19 cellular contexts compared by ENCODE assay signal in the genomic region with DNA sequence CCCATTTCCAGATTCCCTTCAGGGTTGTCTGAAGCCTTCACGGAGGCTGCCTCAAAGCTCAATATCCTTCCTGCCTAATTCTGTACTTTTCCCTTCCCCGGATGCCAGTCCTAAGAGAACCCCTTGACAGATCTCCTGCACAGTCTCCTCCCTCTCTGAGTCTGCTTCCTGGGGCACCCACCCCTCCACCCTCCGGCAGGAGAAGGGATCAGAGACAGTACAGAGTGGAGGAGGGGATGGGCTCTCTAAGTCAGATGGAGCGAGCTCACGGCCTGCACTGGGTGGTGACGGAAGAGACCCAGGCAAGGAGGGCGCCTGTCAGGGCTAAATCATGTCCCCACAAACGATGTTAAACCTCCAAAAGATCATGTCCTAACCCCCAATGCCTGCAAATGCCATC. TPM values are rescaled to one million over a fixed set of nuclear protein-coding genes. Genes with fewer than 3 reads are reported as not detected.
A peak's percentile ranks its signal among the peaks of the same experiment; 100 is the strongest.
DNase-seq lines count a peak whose midpoint lies in the region; ATAC-seq lines count a peak whose summit lies in the region.
"Had no signal": no experiment of that assay in that cellular context is flagged by ENCODE, and none has a peak within 500 bp of the region (broad histone marks: within the 10 kb centered on the region; RNA-seq: fewer than 3 reads in every experiment).

No MANE protein-coding gene starts in this region.

- no peak overlapping the region for H2AK5ac ChIP-seq in mesendoderm (ENCODE audit: low read length)

- no peak overlapping the region for H3K18ac ChIP-seq in mesendoderm (ENCODE audit: low read length)

- H3K27me3 ChIP-seq in mesendoderm (ENCODE audit: insufficient read depth, low read length, poor library complexity): no peaks in the 10 kb centered on the region
- H3K27me3 ChIP-seq: breast epithelium had no signal

- no peaks in the 10 kb centered on the region for H3K9me3 Mint-ChIP-seq in activated T-cell treated with anti-CD3 and anti-CD28 coated beads, Interleukin-2, amount 50 U/mL, for 72 hours
- no peaks in the 10 kb centered on the region for H3K9me3 Mint-ChIP-seq in activated CD4-positive, alpha-beta memory T cell treated with anti-CD3 and anti-CD28 coated beads, Interleukin-2, amount 10 ng/mL, durations not matched to agents 7 days and 5 days
- H3K9me3 Mint-ChIP-seq in stimulated activated naive CD8-positive, alpha-beta T cell treated with anti-CD3 and anti-CD28 coated beads, Interleukin-15, amount 100 ng/mL, for 72 hours: no peaks in the 10 kb centered on the region

- no peak for ATAC-seq in activated T-cell treated with anti-CD3 and anti-CD28 coated beads, Interleukin-2, amount 50 U/mL, for 72 hours (replicated peaks in 1 of 2)
- peak; percentile 13 for ATAC-seq in stimulated activated naive CD8-positive, alpha-beta T cell treated with anti-CD3 and anti-CD28 coated beads, Interleukin-15, amount 100 ng/mL, for 72 hours
- no peak for ATAC-seq in HG02840 (IDR thresholded peaks at IDR 0.05; ENCODE audit: low FRiP score, unreplicated experiment)
- ATAC-seq in GM18502 (IDR thresholded peaks at IDR 0.05; ENCODE audit: poor library complexity, unreplicated experiment): no peak
- no peak for ATAC-seq in HG03457 (IDR thresholded peaks at IDR 0.05; ENCODE audit: unreplicated experiment)
- ATAC-seq: gastrocnemius medialis, right cardiac atrium, Right ventricle myocardium inferior, upper lobe of right lung had no signal

- DNase-seq in activated T-cell treated with anti-CD3 and anti-CD28 coated beads, Interleukin-2, amount 50 U/mL, for 72 hours: no peak
- no peak for DNase-seq in activated T-cell treated with anti-CD3 and anti-CD28 coated beads for 4 hours
- no peak for DNase-seq in activated CD4-positive, alpha-beta memory T cell treated with anti-CD3 and anti-CD28 coated beads, Interleukin-2, amount 10 ng/mL, durations not matched to agents 7 days and 5 days
- no peak for DNase-seq in mesendoderm
- DNase-seq in stimulated activated naive CD8-positive, alpha-beta T cell treated with anti-CD3 and anti-CD28 coated beads, Interleukin-15, amount 100 ng/mL, for 72 hours: no peak
- DNase-seq: gastrocnemius medialis, Karpas-422, midbrain, NCI-H1092 treated with DMSO at 0.1 percent for 48 hours, NCI-H2107, NCI-H524 treated with DMSO at 0.1 percent for 48 hours, right cardiac atrium, upper lobe of right lung, WERI-Rb-1 had no signal

- no peak overlapping the region for H3K27ac ChIP-seq in mesendoderm (ENCODE audit: low read depth, low read length)
- H3K27ac ChIP-seq: breast epithelium, gastrocnemius medialis, upper lobe of right lung, WERI-Rb-1 had no signal

- CTCF ChIA-PET in activated CD4-positive, alpha-beta memory T cell treated with anti-CD3 and anti-CD28 coated beads, Interleukin-2, amount 10 ng/mL, durations not matched to agents 7 days and 5 days (lab: Charles Lee): interaction anchor here (0.9 to 7.1 kb wide), 10 partner anchors 9 to 226 kb away, joined by 3 to 126 read pairs (median 12); no protein-coding TSS in a partner anchor

- H3K27ac Mint-ChIP-seq in activated T-cell treated with anti-CD3 and anti-CD28 coated beads, Interleukin-2, amount 50 U/mL, for 72 hours: peak overlapping the region; percentile 78
- H3K27ac Mint-ChIP-seq in activated CD4-positive, alpha-beta memory T cell treated with anti-CD3 and anti-CD28 coated beads, Interleukin-2, amount 10 ng/mL, durations not matched to agents 7 days and 5 days: peak overlapping the region; percentile 96
- peak overlapping the region; percentile 81 to 94 for H3K27ac Mint-ChIP-seq in stimulated activated naive CD8-positive, alpha-beta T cell treated with anti-CD3 and anti-CD28 coated beads, Interleukin-15, amount 100 ng/mL, for 72 hours

- no peaks in the 10 kb centered on the region for H3K79me2 ChIP-seq in mesendoderm (ENCODE audit: control insufficient read depth, insufficient read depth, low read length)

- H3K4me3 Mint-ChIP-seq in activated T-cell treated with anti-CD3 and anti-CD28 coated beads, Interleukin-2, amount 50 U/mL, for 72 hours: peak overlapping the region; percentile 19 to 62
- H3K4me3 Mint-ChIP-seq in activated CD4-positive, alpha-beta memory T cell treated with anti-CD3 and anti-CD28 coated beads, Interleukin-2, amount 10 ng/mL, durations not matched to agents 7 days and 5 days: no peak overlapping the region
- H3K4me3 Mint-ChIP-seq in stimulated activated naive CD8-positive, alpha-beta T cell treated with anti-CD3 and anti-CD28 coated beads, Interleukin-15, amount 100 ng/mL, for 72 hours: peak overlapping the region; percentile 4 to 57

- peaks cover 0 to 3% of the 10 kb centered on the region in 2 donors for H3K36me3 Mint-ChIP-seq in activated T-cell treated with anti-CD3 and anti-CD28 coated beads, Interleukin-2, amount 50 U/mL, for 72 hours (ENCODE audit: insufficient read depth in 2 of 2)
- H3K36me3 Mint-ChIP-seq in activated CD4-positive, alpha-beta memory T cell treated with anti-CD3 and anti-CD28 coated beads, Interleukin-2, amount 10 ng/mL, durations not matched to agents 7 days and 5 days (ENCODE audit: low read depth): peaks cover 14% of the 10 kb centered on the region

- no peak overlapping the region for H4K5ac ChIP-seq in mesendoderm (ENCODE audit: low read length)

- WGBS in mesendoderm (ENCODE audit: extremely low coverage, insufficient coverage, low lambda C conversion rate): no CpG with 5 or more reads among the region's 8 CpGs

- H3K4me1 Mint-ChIP-seq in activated T-cell treated with anti-CD3 and anti-CD28 coated beads, Interleukin-2, amount 50 U/mL, for 72 hours (ENCODE audit: low read depth): peaks cover 58% of the 10 kb centered on the region
- H3K4me1 Mint-ChIP-seq in activated CD4-positive, alpha-beta memory T cell treated with anti-CD3 and anti-CD28 coated beads, Interleukin-2, amount 10 ng/mL, durations not matched to agents 7 days and 5 days: peaks cover 68% of the 10 kb centered on the region
- peaks cover 64% of the 10 kb centered on the region for H3K4me1 Mint-ChIP-seq in stimulated activated naive CD8-positive, alpha-beta T cell treated with anti-CD3 and anti-CD28 coated beads, Interleukin-15, amount 100 ng/mL, for 72 hours

- no peak overlapping the region for H2BK5ac ChIP-seq in mesendoderm (ENCODE audit: low read length)

- H3K79me1 ChIP-seq in mesendoderm (ENCODE audit: low read length): no peaks in the 10 kb centered on the region

- H3K56ac ChIP-seq in mesendoderm (ENCODE audit: low read length): peak overlapping the region; percentile 25

- no peaks in the 10 kb centered on the region for H3K4me1 ChIP-seq in mesendoderm (ENCODE audit: control insufficient read depth, low read depth, low read length)
- H3K4me1 ChIP-seq: breast epithelium, gastrocnemius medialis, upper lobe of right lung had no signal

- no peak overlapping the region for H2BK120ac ChIP-seq in mesendoderm (ENCODE audit: low read depth, low read length)

- no peak overlapping the region for H4K8ac ChIP-seq in mesendoderm (ENCODE audit: low read depth, low read length)

- H3K23ac ChIP-seq in mesendoderm (ENCODE audit: low read length): no peak overlapping the region

- H3K27me3 Mint-ChIP-seq in activated T-cell treated with anti-CD3 and anti-CD28 coated beads, Interleukin-2, amount 50 U/mL, for 72 hours (ENCODE audit: low read depth): no peaks in the 10 kb centered on the region
- H3K27me3 Mint-ChIP-seq in activated CD4-positive, alpha-beta memory T cell treated with anti-CD3 and anti-CD28 coated beads, Interleukin-2, amount 10 ng/mL, durations not matched to agents 7 days and 5 days: no peaks in the 10 kb centered on the region
- H3K27me3 Mint-ChIP-seq in stimulated activated naive CD8-positive, alpha-beta T cell treated with anti-CD3 and anti-CD28 coated beads, Interleukin-15, amount 100 ng/mL, for 72 hours: no peaks in the 10 kb centered on the region

- H2BK15ac ChIP-seq in mesendoderm (replicated peaks; ENCODE audit: low read depth): no peak overlapping the region

- H3K36me3 ChIP-seq in mesendoderm (ENCODE audit: control insufficient read depth, insufficient read depth, low read length): no peaks in the 10 kb centered on the region
- H3K36me3 ChIP-seq: breast epithelium, gastrocnemius medialis, upper lobe of right lung, WERI-Rb-1 had no signal

- H3K9ac ChIP-seq in mesendoderm (ENCODE audit: low read length): no peak overlapping the region

- no peak overlapping the region for H3K4me3 ChIP-seq in mesendoderm (ENCODE audit: low read length)
- H3K4me3 ChIP-seq: breast epithelium, gastrocnemius medialis, upper lobe of right lung had no signal

- H3K4me2 ChIP-seq in mesendoderm (ENCODE audit: low read length): no peak overlapping the region

- POLR2A ChIA-PET in activated CD4-positive, alpha-beta memory T cell treated with anti-CD3 and anti-CD28 coated beads, Interleukin-2, amount 10 ng/mL, durations not matched to agents 7 days and 5 days (lab: Charles Lee): interaction anchor here (0.9 to 6.4 kb wide), 9 partner anchors 10 to 197 kb away, joined by 3 to 78 read pairs (median 11); no protein-coding TSS in a partner anchor

- H3K4ac ChIP-seq in mesendoderm (ENCODE audit: low read depth, low read length): no peak overlapping the region

RNA-seq across cellular contexts. Expression of a gene that starts 48.0 kb away (rescaled TPM):
- 100 to 1,000 TPM; 101 to 114 TPM for total RNA-seq in activated T-cell treated with anti-CD3 and anti-CD28 coated beads, Interleukin-2, amount 50 U/mL, for 72 hours
- total RNA-seq in activated CD4-positive, alpha-beta memory T cell treated with anti-CD3 and anti-CD28 coated beads, Interleukin-2, amount 10 ng/mL, durations not matched to agents 7 days and 5 days: 100 to 1,000 TPM; 163 TPM
- 22.1 TPM for polyA plus RNA-seq in mesendoderm (2013, experiment 1 of 2)
- 23.6 TPM for polyA plus RNA-seq in mesendoderm (2013, experiment 2 of 2)
